In genomic region chr2:152166633-152167032, GRCh38 we compare ENCODE assay signal across 1 cellular context.
TF ChIP-seq lines count a peak whose summit lies in the region.

No MANE protein-coding gene starts in this region.

TF ChIP-seq in K562, 482 proteins besides CTCF, POLR2A, EP300 and RAD21 (continued from another document):
- no peak; the same call in 1 of the 2 replicates for TF ChIP-seq TFE3 (CRISPR knock-in tag; IDR thresholded peaks at IDR 0.05)
- TF ChIP-seq BRD4 (IDR thresholded peaks at IDR 0.05): no peak
- TF ChIP-seq PRPF4 (IDR thresholded peaks at IDR 0.05; ENCODE audit: insufficient read depth, low read depth, low read length, poor library complexity, severe bottlenecking): no peak
- no peak for TF ChIP-seq ZNF76 (CRISPR knock-in tag; IDR thresholded peaks at IDR 0.05; ENCODE audit: borderline replicate concordance)
- no peak for TF ChIP-seq KHSRP (IDR thresholded peaks at IDR 0.05)
- TF ChIP-seq CBFA2T3 (IDR thresholded peaks at IDR 0.05): peak; percentile 89
- TF ChIP-seq SAP30 (IDR thresholded peaks at IDR 0.05; ENCODE audit: borderline replicate concordance, insufficient read depth, low read depth, low read length, poor library complexity, severe bottlenecking): no peak
- no peak for TF ChIP-seq ZNF740 (CRISPR knock-in tag; IDR thresholded peaks at IDR 0.05)
- TF ChIP-seq ZNF740 (tag; IDR thresholded peaks at IDR 0.05): no peak
- peak; percentile 27; the same call in 1 of the 2 replicates for TF ChIP-seq KLF16 (IDR thresholded peaks at IDR 0.05)
- TF ChIP-seq ZNF518B (CRISPR knock-in tag; IDR thresholded peaks at IDR 0.05): no peak
- no peak for TF ChIP-seq KLF6 (CRISPR knock-in tag; IDR thresholded peaks at IDR 0.05; ENCODE audit: borderline replicate concordance)
- TF ChIP-seq SAFB2 (IDR thresholded peaks at IDR 0.05; ENCODE audit: borderline replicate concordance, low read depth, low read length, severe bottlenecking): no peak
- no peak for TF ChIP-seq PTRF (tag; IDR thresholded peaks at IDR 0.05)
- no peak for TF ChIP-seq FOXK1 (CRISPR knock-in tag; IDR thresholded peaks at IDR 0.05; ENCODE audit: borderline replicate concordance)
- TF ChIP-seq FOXA1 (IDR thresholded peaks at IDR 0.05; ENCODE audit: borderline replicate concordance): no peak
- no peak for TF ChIP-seq ZNF592 (IDR thresholded peaks at IDR 0.05)
